In genomic region chr2:207483066-207483465, GRCh38 we compare ENCODE assay signal across 14 cellular contexts. TPM values are rescaled to one million over a fixed set of nuclear protein-coding genes. Genes with fewer than 3 reads are reported as not detected.
DNase-seq lines count a peak whose midpoint lies in the region; ATAC-seq, FAIRE-seq and TF ChIP-seq lines count a peak whose summit lies in the region.
"Had no signal": no experiment of that assay in that cellular context is flagged by ENCODE, and none has a peak within 500 bp of the region (broad histone marks: within the 10 kb centered on the region; RNA-seq: fewer than 3 reads in every experiment).

No MANE protein-coding gene starts in this region.

- H3K27ac Mint-ChIP-seq in astrocyte (ENCODE audit: unreplicated experiment) = no peak overlapping the region
- peak overlapping the region; percentile 17 for H3K27ac Mint-ChIP-seq in memory B cell
- H3K27ac Mint-ChIP-seq: CD14-positive monocyte had no signal

- no peak overlapping the region for H3K4me2 ChIP-seq in astrocyte (ENCODE audit: low read length)

- no peaks in the 10 kb centered on the region for H3K27me3 ChIP-seq in left ventricle myocardium inferior (ENCODE audit: low read depth)
- no peaks in the 10 kb centered on the region for H3K27me3 ChIP-seq in astrocyte (ENCODE audit: insufficient read depth, low read length)

- no peak for DNase-seq in left ventricle myocardium inferior
- no peak for DNase-seq in left cardiac atrium
- no peak for DNase-seq in astrocyte (ENCODE audit: low read depth)
- no peak for DNase-seq in memory B cell (ENCODE audit: low spot score in 2 of 2)
- DNase-seq: COR-L47, KG1, NCI-H1092, NCI-H187 had no signal

- H3K4me1 Mint-ChIP-seq in astrocyte (ENCODE audit: low read depth, unreplicated experiment) (peaks cover 28% of the 10 kb centered on the region), memory B cell (peaks cover 8% of the 10 kb centered on the region)

- intact Hi-C loops in left ventricle myocardium inferior (cut with micrococcal nuclease) (loop anchor here (10.0 kb wide), 1 partner anchor 788 kb away; no protein-coding TSS in a partner anchor), left cardiac atrium (cut with DNase I) (loop anchor here in 1 of 2 donors (5.0 kb wide), 1 partner anchor 49 kb away; no protein-coding TSS in a partner anchor)

- no peaks in the 10 kb centered on the region for H3K36me3 ChIP-seq in left ventricle myocardium inferior
- no peaks in the 10 kb centered on the region for H3K36me3 ChIP-seq in astrocyte (ENCODE audit: insufficient read depth, low read length)

- H3K36me3 Mint-ChIP-seq in astrocyte (ENCODE audit: low read depth, unreplicated experiment) (no peaks in the 10 kb centered on the region), memory B cell (no peaks in the 10 kb centered on the region)
- H3K36me3 Mint-ChIP-seq: CD14-positive monocyte had no signal

- H3K9ac ChIP-seq in astrocyte (ENCODE audit: low read length) = no peak overlapping the region
- H3K9ac ChIP-seq: GM23248 had no signal

- H3K27me3 Mint-ChIP-seq in astrocyte (ENCODE audit: low read depth, unreplicated experiment) (no peaks in the 10 kb centered on the region), memory B cell (no peaks in the 10 kb centered on the region)

- H3K4me3 Mint-ChIP-seq in astrocyte (ENCODE audit: unreplicated experiment) (no peak overlapping the region), memory B cell (no peak overlapping the region)
- H3K4me3 Mint-ChIP-seq: CD14-positive monocyte had no signal

- no peak for FAIRE-seq in astrocyte (lab: Jason Lieb, UNC)

- peak overlapping the region; percentile 85 for H3K27ac ChIP-seq in left ventricle myocardium inferior (replicated peaks)
- peak overlapping the region; percentile 39 for H3K27ac ChIP-seq in astrocyte (ENCODE audit: low read depth, low read length)
- H3K27ac ChIP-seq: GM23248 had no signal

- ATAC-seq in left cardiac atrium = no peak
- ATAC-seq in memory B cell (ENCODE audit: low read depth) = no peak
- no peak for ATAC-seq in GM21515 (IDR thresholded peaks at IDR 0.05; ENCODE audit: unreplicated experiment)
- no peak for ATAC-seq in HG02571 (IDR thresholded peaks at IDR 0.05; ENCODE audit: unreplicated experiment)
- no peak for ATAC-seq in GM19324 (IDR thresholded peaks at IDR 0.05; ENCODE audit: low FRiP score, unreplicated experiment)
- ATAC-seq in GM21825 (IDR thresholded peaks at IDR 0.05; ENCODE audit: unreplicated experiment) = no peak

- no peak for TF ChIP-seq CTCF in left ventricle myocardium inferior (IDR thresholded peaks at IDR 0.05; ENCODE audit: borderline replicate concordance)
- no peak for TF ChIP-seq CTCF in astrocyte (IDR thresholded peaks at IDR 0.05; ENCODE audit: insufficient read depth, low read depth, low read length)

- H2AFZ ChIP-seq in astrocyte (ENCODE audit: low read depth, low read length) = no peak overlapping the region
- H2AFZ ChIP-seq: GM23248 had no signal

- H3K9me3 ChIP-seq in left ventricle myocardium inferior (replicated peaks) = no peaks in the 10 kb centered on the region
- H3K9me3 ChIP-seq in astrocyte (ENCODE audit: insufficient read depth, low read depth, low read length) = no peaks in the 10 kb centered on the region

- H3K4me3 ChIP-seq in left ventricle myocardium inferior (no peak overlapping the region), astrocyte (ENCODE audit: insufficient read depth, low read depth, low read length) (no peak overlapping the region)
- H3K4me3 ChIP-seq: GM23248 had no signal

- H4K20me1 ChIP-seq in astrocyte (ENCODE audit: insufficient read depth, low read length) = no peaks in the 10 kb centered on the region

- H3K9me3 Mint-ChIP-seq in astrocyte (ENCODE audit: unreplicated experiment) (no peaks in the 10 kb centered on the region), memory B cell (no peaks in the 10 kb centered on the region)

- H3K4me1 ChIP-seq in left ventricle myocardium inferior (peaks cover 44% of the 10 kb centered on the region), astrocyte (ENCODE audit: insufficient read depth, low read length) (peaks cover 25% of the 10 kb centered on the region)

- no peaks in the 10 kb centered on the region for H3K79me2 ChIP-seq in astrocyte (ENCODE audit: insufficient read depth, low read length)

RNA-seq across cellular contexts. Expression of gene CREB1, which starts 46.7 kb away (rescaled TPM):
- 50.5 TPM for total RNA-seq in left ventricle myocardium inferior
- 10 to 100 TPM; 40.4 to 40.6 TPM for total RNA-seq in left cardiac atrium
- total RNA-seq in astrocyte = 56.4 and 63.3 TPM in 2 replicates
